In genomic region chr17:49437696-49438438, GRCh38 we compare ENCODE assay signal across 1 cellular context.
TF ChIP-seq lines count a peak whose summit lies in the region.

No MANE protein-coding gene starts in this region.

TF ChIP-seq in HEK293, 187 proteins besides CTCF, POLR2A, EP300 and RAD21 (continued from another document):
- TF ChIP-seq ZNF138 (tag by site-specific recombination; IDR thresholded peaks at IDR 0.05; ENCODE audit: borderline replicate concordance) (no peak), ZBTB49 (tag by site-specific recombination; IDR thresholded peaks at IDR 0.05; ENCODE audit: low read depth) (no peak), ZNF341 (tag by site-specific recombination; IDR thresholded peaks at IDR 0.05; ENCODE audit: low read depth) (no peak)
